10 cellular contexts compared by ENCODE assay signal in genomic region chr10:79413196-79413595, GRCh38. TPM values are rescaled to one million over a fixed set of nuclear protein-coding genes. Genes with fewer than 3 reads are reported as not detected.
DNase-seq lines count a peak whose midpoint lies in the region; ATAC-seq and TF ChIP-seq lines count a peak whose summit lies in the region.
"Had no signal": no experiment of that assay in that cellular context is flagged by ENCODE, and none has a peak within 500 bp of the region (broad histone marks: within the 10 kb centered on the region; RNA-seq: fewer than 3 reads in every experiment).

No MANE protein-coding gene starts in this region.

- no peak for TF ChIP-seq EP300 in ovary (IDR thresholded peaks at IDR 0.05)

- no peak for TF ChIP-seq CTCF in brain microvascular endothelial cell (IDR thresholded peaks at IDR 0.05; ENCODE audit: low read depth, low read length, missing control alignments)
- no peak for TF ChIP-seq CTCF in ovary (IDR thresholded peaks at IDR 0.05)

- DNase-seq in LHCN-M2 (ENCODE audit: low read depth) (peak; percentile 82), brain microvascular endothelial cell (peak; percentile 33), ovary (peak in 3 of 5 donors; percentile 19 to 40 (median 22)), HAP-1 (ENCODE audit: low spot score in 2 of 2) (no peak), Ammon's horn (ENCODE audit: low spot score) (no peak)
- DNase-seq: hypothalamus had no signal

- peaks cover 22% of the 10 kb centered on the region for H3K4me1 ChIP-seq in ovary (ENCODE audit: insufficient read depth)
- H3K4me1 ChIP-seq in HAP-1 = no peaks in the 10 kb centered on the region

- intact Hi-C loops in ovary (cut with DNase I) = no loop called here

- H3K9me3 ChIP-seq in ovary (no peaks in the 10 kb centered on the region), HAP-1 (no peaks in the 10 kb centered on the region)

- no peak overlapping the region for H3K27ac ChIP-seq in brain microvascular endothelial cell
- no peak overlapping the region for H3K27ac ChIP-seq in ovary
- H3K27ac ChIP-seq: RWPE1 had no signal

- H3K27me3 ChIP-seq in brain microvascular endothelial cell (replicated peaks) (no peaks in the 10 kb centered on the region), ovary (no peaks in the 10 kb centered on the region), HAP-1 (ENCODE audit: low read depth) (no peaks in the 10 kb centered on the region)

- ATAC-seq in GM18867 (IDR thresholded peaks at IDR 0.05; ENCODE audit: unreplicated experiment) (peak; percentile 39), HG03469 (IDR thresholded peaks at IDR 0.05; ENCODE audit: unreplicated experiment) (no peak), GM18517 (IDR thresholded peaks at IDR 0.05; ENCODE audit: unreplicated experiment) (no peak)

- in situ Hi-C loops in brain microvascular endothelial cell (cut with HindIII; ENCODE audit: low pct_ligation_motif_present, low sequenced_read_pairs) = no loop called here
- in situ Hi-C loops in HAP-1 (cut with MboI; ENCODE audit: low sequenced_read_pairs) = no loop called here

- WGBS in ovary, 3 donors = 75 to 88% (median 79%) methylated on average over 10 of the region's 10 CpGs

- H3K4me3 ChIP-seq in brain microvascular endothelial cell (ENCODE audit: low read depth, low read length) (no peak overlapping the region), ovary (no peak overlapping the region), HAP-1 (no peak overlapping the region)

- H3K36me3 ChIP-seq in brain microvascular endothelial cell (replicated peaks) (peaks cover 5% of the 10 kb centered on the region), ovary (no peaks in the 10 kb centered on the region), HAP-1 (replicated peaks) (no peaks in the 10 kb centered on the region)

- TF ChIP-seq POLR2A in ovary (IDR thresholded peaks at IDR 0.05) = no peak

RNA-seq across cellular contexts. Expression of gene ZCCHC24, which starts 32.2 kb away (rescaled TPM):
- total RNA-seq in LHCN-M2 (2014; rRNA removed) (15.1 and 17.7 TPM in 2 replicates), ovary (10 to 100 TPM; 21.6 to 92.1 (median 72.0) TPM)
- 8.5 TPM for polyA plus RNA-seq in LHCN-M2 (2012)
- polyA plus RNA-seq in ovary = 10 to 100 TPM; 33.5 to 35.9 TPM

Comparison
In these comparisons a context has a peak if more than half of its experiments do, and no peak if none do; other contexts are left out.
1. DNase-seq: peak in LHCN-M2 (single experiment), brain microvascular endothelial cell (single experiment) and ovary (3 of 5); none in HAP-1 (0 of 2) and Ammon's horn (single experiment).